31 cellular contexts compared by ENCODE assay signal in genomic region chr2:199792381-199792780, GRCh38.
"Had no signal": no experiment of that assay in that cellular context is flagged by ENCODE, and none has a peak within 500 bp of the region (broad histone marks: within the 10 kb centered on the region; RNA-seq: fewer than 3 reads in every experiment).

No MANE protein-coding gene starts in this region.

- H3K36me3 Mint-ChIP-seq: activated CD4-positive, alpha-beta memory T cell treated with anti-CD3 and anti-CD28 coated beads for 36 hours; activated CD8-positive, alpha-beta memory T cell treated with anti-CD3 and anti-CD28 coated beads, Interleukin-2, amount 10 ng/mL, durations not matched to agents 7 days and 5 days; activated naive CD4-positive, alpha-beta T cell treated with anti-CD3 and anti-CD28 coated beads, Interleukin-2, amount 50 U/mL, for 24 hours; activated naive CD8-positive, alpha-beta T cell treated with anti-CD3 and anti-CD28 coated beads for 36 hours had no signal

- ATAC-seq: activated CD8-positive, alpha-beta memory T cell treated with anti-CD3 and anti-CD28 coated beads, Interleukin-2, amount 10 ng/mL, durations not matched to agents 7 days and 5 days; activated CD8-positive, alpha-beta T cell treated with anti-CD3 and anti-CD28 coated beads, Interleukin-2, amount 10 ng/mL, durations not matched to agents 7 days and 5 days; activated naive CD8-positive, alpha-beta T cell treated with anti-CD3 and anti-CD28 coated beads, Interleukin-2, amount 50 U/mL, for 24 hours; body of pancreas; effector memory CD8-positive, alpha-beta T cell; foreskin keratinocyte; gastrocnemius medialis; heart left ventricle had no signal

- H3K27ac Mint-ChIP-seq: activated CD4-positive, alpha-beta memory T cell treated with anti-CD3 and anti-CD28 coated beads for 36 hours; activated CD8-positive, alpha-beta memory T cell treated with anti-CD3 and anti-CD28 coated beads, Interleukin-2, amount 10 ng/mL, durations not matched to agents 7 days and 5 days; activated CD8-positive, alpha-beta T cell treated with anti-CD3 and anti-CD28 coated beads, Interleukin-2, amount 10 ng/mL, durations not matched to agents 7 days and 5 days; activated naive CD4-positive, alpha-beta T cell treated with anti-CD3 and anti-CD28 coated beads for 36 hours; activated naive CD4-positive, alpha-beta T cell treated with anti-CD3 and anti-CD28 coated beads, Interleukin-2, amount 50 U/mL, for 24 hours; activated naive CD8-positive, alpha-beta T cell treated with anti-CD3 and anti-CD28 coated beads for 36 hours; activated naive CD8-positive, alpha-beta T cell treated with anti-CD3 and anti-CD28 coated beads, Interleukin-2, amount 50 U/mL, for 24 hours; activated T-helper 1 cell treated with anti-CD3 and anti-CD28 coated beads, Interleukin-12 subunit alpha, Interleukin-12 subunit beta, Interleukin-2, Interleukin-4 antibody, amounts not matched to agents 30 ng/mL and 10 ng/mL and 1 ng/mL, durations not matched to agents 14 hours and 24 hours and 36 hours; activated T-helper 2 cell treated with anti-CD3 and anti-CD28 coated beads, Interferon-gamma antibody, Interleukin-2, Interleukin-4, amounts not matched to agents 10 μg/mL and 5 μg/mL and 100 μg/mL, durations not matched to agents 14 hours and 24 hours and 36 hours; effector memory CD8-positive, alpha-beta T cell had no signal

- H3K9me3 Mint-ChIP-seq: activated CD4-positive, alpha-beta memory T cell treated with anti-CD3 and anti-CD28 coated beads for 36 hours; activated naive CD4-positive, alpha-beta T cell treated with anti-CD3 and anti-CD28 coated beads for 36 hours; activated naive CD4-positive, alpha-beta T cell treated with anti-CD3 and anti-CD28 coated beads, Interleukin-2, amount 50 U/mL, for 24 hours; activated naive CD8-positive, alpha-beta T cell treated with anti-CD3 and anti-CD28 coated beads for 36 hours; activated naive CD8-positive, alpha-beta T cell treated with anti-CD3 and anti-CD28 coated beads, Interleukin-2, amount 50 U/mL, for 24 hours; activated T-helper 1 cell treated with anti-CD3 and anti-CD28 coated beads, Interleukin-12 subunit alpha, Interleukin-12 subunit beta, Interleukin-2, Interleukin-4 antibody, amounts not matched to agents 30 ng/mL and 10 ng/mL and 1 ng/mL, durations not matched to agents 14 hours and 24 hours and 36 hours; activated T-helper 2 cell treated with anti-CD3 and anti-CD28 coated beads, Interferon-gamma antibody, Interleukin-2, Interleukin-4, amounts not matched to agents 10 μg/mL and 5 μg/mL and 100 μg/mL, durations not matched to agents 14 hours and 24 hours and 36 hours; effector memory CD8-positive, alpha-beta T cell had no signal

- H3K4me3 Mint-ChIP-seq: activated CD4-positive, alpha-beta memory T cell treated with anti-CD3 and anti-CD28 coated beads for 36 hours; activated CD8-positive, alpha-beta memory T cell treated with anti-CD3 and anti-CD28 coated beads, Interleukin-2, amount 10 ng/mL, durations not matched to agents 7 days and 5 days; activated CD8-positive, alpha-beta T cell treated with anti-CD3 and anti-CD28 coated beads, Interleukin-2, amount 10 ng/mL, durations not matched to agents 7 days and 5 days; activated naive CD4-positive, alpha-beta T cell treated with anti-CD3 and anti-CD28 coated beads for 36 hours; activated naive CD4-positive, alpha-beta T cell treated with anti-CD3 and anti-CD28 coated beads, Interleukin-2, amount 50 U/mL, for 24 hours; activated naive CD8-positive, alpha-beta T cell treated with anti-CD3 and anti-CD28 coated beads for 36 hours; activated naive CD8-positive, alpha-beta T cell treated with anti-CD3 and anti-CD28 coated beads, Interleukin-2, amount 50 U/mL, for 24 hours; activated T-helper 1 cell treated with anti-CD3 and anti-CD28 coated beads, Interleukin-12 subunit alpha, Interleukin-12 subunit beta, Interleukin-2, Interleukin-4 antibody, amounts not matched to agents 30 ng/mL and 10 ng/mL and 1 ng/mL, durations not matched to agents 14 hours and 24 hours and 36 hours; effector memory CD8-positive, alpha-beta T cell had no signal

- DNase-seq: activated CD4-positive, alpha-beta memory T cell treated with anti-CD3 and anti-CD28 coated beads for 36 hours; activated CD4-positive, alpha-beta T cell treated with anti-CD3 and anti-CD28 coated beads for 1 hour; activated CD4-positive, alpha-beta T cell treated with anti-CD3 and anti-CD28 coated beads for 4 hours; activated CD8-positive, alpha-beta memory T cell treated with anti-CD3 and anti-CD28 coated beads, Interleukin-2, amount 10 ng/mL, durations not matched to agents 7 days and 5 days; activated CD8-positive, alpha-beta memory T cell treated with anti-CD3 and anti-CD28 coated beads, Interleukin-2, amount 50 U/mL, for 4 hours; activated CD8-positive, alpha-beta T cell treated with anti-CD3 and anti-CD28 coated beads, Interleukin-2, amount 10 ng/mL, durations not matched to agents 7 days and 5 days; activated effector memory CD4-positive, alpha-beta T cell treated with anti-CD3 and anti-CD28 coated beads, Interleukin-2, amount 50 U/mL, for 16 hours; activated naive CD4-positive, alpha-beta T cell treated with anti-CD3 and anti-CD28 coated beads for 36 hours; activated naive CD8-positive, alpha-beta T cell treated with anti-CD3 and anti-CD28 coated beads for 36 hours; activated naive CD8-positive, alpha-beta T cell treated with anti-CD3 and anti-CD28 coated beads, Interleukin-2, amount 50 U/mL, for 24 hours; activated T-cell treated with anti-CD3 and anti-CD28 coated beads, Interleukin-2, amount 50 U/mL, for 1 hour; activated T-cell treated with anti-CD3 and anti-CD28 coated beads, Interleukin-2, amount 50 U/mL, for 48 hours; adrenal gland; amygdala; aorta; body of pancreas; caudate nucleus; cortex of kidney; dermis blood vessel endothelial cell; effector CD4-positive, alpha-beta T cell; effector memory CD8-positive, alpha-beta T cell; erythroblast; foreskin keratinocyte; gastrocnemius medialis; glutamatergic neuron; heart left ventricle; hypothalamus; T-helper 2 cell had no signal

- H3K27me3 Mint-ChIP-seq: activated naive CD4-positive, alpha-beta T cell treated with anti-CD3 and anti-CD28 coated beads, Interleukin-2, amount 50 U/mL, for 24 hours; activated naive CD8-positive, alpha-beta T cell treated with anti-CD3 and anti-CD28 coated beads, Interleukin-2, amount 50 U/mL, for 24 hours had no signal

- H3K4me1 Mint-ChIP-seq: activated CD8-positive, alpha-beta memory T cell treated with anti-CD3 and anti-CD28 coated beads, Interleukin-2, amount 10 ng/mL, durations not matched to agents 7 days and 5 days; activated naive CD4-positive, alpha-beta T cell treated with anti-CD3 and anti-CD28 coated beads, Interleukin-2, amount 50 U/mL, for 24 hours; activated naive CD8-positive, alpha-beta T cell treated with anti-CD3 and anti-CD28 coated beads for 36 hours; activated naive CD8-positive, alpha-beta T cell treated with anti-CD3 and anti-CD28 coated beads, Interleukin-2, amount 50 U/mL, for 24 hours had no signal
